In the genomic region with DNA sequence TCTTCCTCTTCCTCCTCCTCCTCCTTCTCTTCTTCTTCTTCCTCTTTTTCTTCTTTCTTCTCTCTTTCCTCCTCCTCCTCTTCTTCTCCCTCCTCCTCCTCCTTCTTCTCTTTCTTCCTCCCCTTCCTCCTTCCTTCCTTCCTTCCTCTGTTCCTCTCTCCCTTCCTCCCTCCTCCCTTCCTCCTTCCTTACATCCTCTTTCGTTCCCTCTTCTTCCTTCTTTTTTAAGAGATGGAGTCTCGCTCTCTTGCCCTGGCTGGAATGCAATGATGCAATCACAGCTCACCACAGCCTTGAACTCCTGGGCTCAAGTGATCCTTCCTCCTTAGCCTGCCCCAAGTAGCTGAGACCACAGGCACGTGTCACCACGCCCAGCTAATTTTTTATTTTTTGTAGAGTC, we compare ENCODE assay signal across 11 cellular contexts. TPM values are rescaled to one million over a fixed set of nuclear protein-coding genes. Genes with fewer than 3 reads are reported as not detected.
DNase-seq lines count a peak whose midpoint lies in the region; ATAC-seq and TF ChIP-seq lines count a peak whose summit lies in the region.
"Had no signal": no experiment of that assay in that cellular context is flagged by ENCODE, and none has a peak within 500 bp of the region (broad histone marks: within the 10 kb centered on the region; RNA-seq: fewer than 3 reads in every experiment).

No MANE protein-coding gene starts in this region.

- H3K27me3 Mint-ChIP-seq in nephron progenitor cell (ENCODE audit: low read depth, poor library complexity) = peaks cover 26% of the 10 kb centered on the region

- H3K4me3 Mint-ChIP-seq in nephron progenitor cell = no peak overlapping the region
- H3K4me3 Mint-ChIP-seq: activated CD8-positive, alpha-beta T cell treated with anti-CD3 and anti-CD28 coated beads, Interleukin-2, amount 10 ng/mL, durations not matched to agents 7 days and 5 days; H9 had no signal

- no peak for TF ChIP-seq POLR2A in transverse colon (IDR thresholded peaks at IDR 0.05)
- no peak for TF ChIP-seq POLR2A in testis (IDR thresholded peaks at IDR 0.05)

- H3K4me3 ChIP-seq in transverse colon (no peak overlapping the region), testis (no peak overlapping the region)
- H3K4me3 ChIP-seq: SK-N-MC had no signal

- H3K9me3 Mint-ChIP-seq in nephron progenitor cell = no peaks in the 10 kb centered on the region
- H3K9me3 Mint-ChIP-seq: H9 had no signal

- H3K27ac Mint-ChIP-seq in nephron progenitor cell = no peak overlapping the region
- H3K27ac Mint-ChIP-seq: activated CD8-positive, alpha-beta T cell treated with anti-CD3 and anti-CD28 coated beads, Interleukin-2, amount 10 ng/mL, durations not matched to agents 7 days and 5 days had no signal

- H3K27me3 ChIP-seq in foreskin keratinocyte = no peaks in the 10 kb centered on the region
- peaks cover 30% of the 10 kb centered on the region for H3K27me3 ChIP-seq in transverse colon
- no peaks in the 10 kb centered on the region for H3K27me3 ChIP-seq in testis

- TF ChIP-seq CTCF in foreskin keratinocyte (conservative IDR thresholded peaks at IDR 0.05) = no peak
- no peak for TF ChIP-seq CTCF in transverse colon (IDR thresholded peaks at IDR 0.05)
- TF ChIP-seq CTCF in nephron progenitor cell (IDR thresholded peaks at IDR 0.05) = no peak
- TF ChIP-seq CTCF in testis (IDR thresholded peaks at IDR 0.05) = no peak

- peaks cover 0 to 3% (median 0%) of the 10 kb centered on the region in 4 donors for H3K36me3 ChIP-seq in transverse colon
- no peaks in the 10 kb centered on the region for H3K36me3 ChIP-seq in testis (ENCODE audit: low read depth, missing control alignments)

- peaks cover 32% of the 10 kb centered on the region for H3K4me1 ChIP-seq in foreskin keratinocyte
- H3K4me1 ChIP-seq in transverse colon = peaks cover 27 to 46% (median 36%) of the 10 kb centered on the region in 4 donors
- H3K4me1 ChIP-seq in testis = peaks cover 14% of the 10 kb centered on the region

- in situ Hi-C loops in transverse colon (cut with MboI; ENCODE audit: low pct_ligation_motif_present in 1 of 4, low pct_unique_long_range_greater_than_20kb in 1 of 4, low sequenced_read_pairs in 3 of 4) = no loop called here

- no peak for ATAC-seq in foreskin keratinocyte
- ATAC-seq: activated CD8-positive, alpha-beta T cell treated with anti-CD3 and anti-CD28 coated beads, Interleukin-2, amount 10 ng/mL, durations not matched to agents 7 days and 5 days had no signal

- H3K27ac ChIP-seq in foreskin keratinocyte (peak overlapping the region; percentile 35), transverse colon (peak overlapping the region; percentile 72 to 90 (median 78)), testis (peak overlapping the region in 1 of 2 donors; percentile 2)
- H3K27ac ChIP-seq: SK-N-MC had no signal

- DNase-seq in HS-27A (ENCODE audit: low read depth) = peak; percentile 61
- DNase-seq in UCSD-AML1 (lab: John Stamatoyannopoulos, UW; ENCODE audit: unreplicated experiment) = peak; percentile 20
- no peak for DNase-seq in foreskin keratinocyte
- no peak for DNase-seq in transverse colon
- no peak for DNase-seq in nephron progenitor cell
- no peak for DNase-seq in testis
- DNase-seq in NCI-H1048 (lab: John Stamatoyannopoulos, UW) = no peak
- DNase-seq: activated CD8-positive, alpha-beta T cell treated with anti-CD3 and anti-CD28 coated beads, Interleukin-2, amount 10 ng/mL, durations not matched to agents 7 days and 5 days; H9; mesendoderm had no signal

- TF ChIP-seq EP300 in transverse colon (IDR thresholded peaks at IDR 0.05; ENCODE audit: low read depth) = no peak

- 38 to 66% methylated on average over 2 to 4 of the region's 4 CpGs for WGBS in transverse colon (ENCODE audit: low coverage in 1 of 2), 2 donors
- 68% methylated on average over 4 of the region's 4 CpGs for WGBS in testis, 2 donors

- H3K4me1 Mint-ChIP-seq in nephron progenitor cell = peaks cover 12% of the 10 kb centered on the region

- H3K9me3 ChIP-seq in transverse colon = no peaks in the 10 kb centered on the region
- no peaks in the 10 kb centered on the region for H3K9me3 ChIP-seq in testis

- no peaks in the 10 kb centered on the region for H3K36me3 Mint-ChIP-seq in nephron progenitor cell (ENCODE audit: low read depth)

- intact Hi-C loops in transverse colon (cut with DNase I; ENCODE audit: low total_unique reads) (no loop called here), testis (cut with DNase I; ENCODE audit: low total_unique reads) (no loop called here)

RNA-seq across cellular contexts. Expression of a gene that starts 13.2 kb away (rescaled TPM):
- total RNA-seq in foreskin keratinocyte = 70.2 and 74.9 TPM in 2 replicates
- 93.3 and 98.9 TPM in 2 replicates for polyA plus RNA-seq in foreskin keratinocyte
- total RNA-seq in transverse colon = 10 to 100 TPM; 15.2 to 93.1 (median 25.3) TPM
- 10 to 100 TPM; 26.8 to 33.9 TPM for total RNA-seq in testis
- 37.0 TPM for polyA plus RNA-seq in testis (ENCODE audit: insufficient read depth, low read depth, low replicate concordance)

RNA-seq across cellular contexts. Expression of a gene that starts 18.9 kb away (rescaled TPM):
- total RNA-seq in foreskin keratinocyte (73.1 and 76.9 TPM in 2 replicates), transverse colon (100 to 1,000 TPM; 239 to 490 (median 364) TPM), testis (100 to 1,000 TPM; 166 to 325 TPM)
- polyA plus RNA-seq in foreskin keratinocyte (128 and 142 TPM in 2 replicates), testis (ENCODE audit: insufficient read depth, low read depth, low replicate concordance) (309 TPM)

RNA-seq across cellular contexts. Expression of a gene that starts 52.0 kb away (rescaled TPM):
- total RNA-seq in foreskin keratinocyte (412 and 470 TPM in 2 replicates), transverse colon (100 to 1,000 TPM; 474 to 751 (median 653) TPM), testis (100 to 1,000 TPM; 170 to 194 TPM)
- polyA plus RNA-seq in foreskin keratinocyte (523 and 582 TPM in 2 replicates), testis (ENCODE audit: insufficient read depth, low read depth, low replicate concordance) (197 TPM)

Comparison
In these comparisons a context has a peak if more than half of its experiments do, and no peak if none do; other contexts are left out.
1. DNase-seq: peak in HS-27A (single experiment) and UCSD-AML1 (single experiment); none in foreskin keratinocyte (0 of 2), transverse colon (single experiment), nephron progenitor cell (single experiment), testis (single experiment) and NCI-H1048 (single experiment).